ENCODE assay signal across 1 cellular context in the genomic region with DNA sequence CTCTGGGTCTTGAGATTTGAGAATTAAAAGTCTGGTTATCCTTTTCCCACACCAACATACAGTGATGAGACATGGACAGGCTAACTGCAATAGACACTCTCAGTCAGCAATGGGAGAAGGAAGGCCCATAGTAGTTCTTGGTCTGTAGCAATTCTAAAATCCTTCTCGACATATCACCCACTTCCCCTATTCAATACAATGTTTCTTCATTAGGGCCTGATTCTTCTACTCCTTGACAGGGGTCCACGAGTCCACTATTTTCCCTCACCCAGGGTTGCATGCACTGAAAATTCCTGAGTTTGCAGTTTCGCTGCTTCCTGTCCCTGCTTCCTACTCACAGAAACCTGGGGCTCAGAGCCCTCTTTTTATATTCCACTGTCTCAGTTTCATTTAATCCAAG.
A peak's percentile ranks its signal among the peaks of the same experiment; 100 is the strongest.
TF ChIP-seq lines count a peak whose summit lies in the region.

No MANE protein-coding gene starts in this region.

TF ChIP-seq in H1, 55 proteins besides CTCF, POLR2A, EP300 and RAD21:
- TF ChIP-seq SAP30 (IDR thresholded peaks at IDR 0.05; ENCODE audit: insufficient read depth, insufficient replicate concordance, low read length) = no peak
- 0 out of 2 replicates have a peak, but pooled peaks have one; percentile 27 for TF ChIP-seq MAFK (IDR thresholded peaks at IDR 0.05; ENCODE audit: low read depth, low read length)
